8 cellular contexts compared by ENCODE assay signal in the genomic region with DNA sequence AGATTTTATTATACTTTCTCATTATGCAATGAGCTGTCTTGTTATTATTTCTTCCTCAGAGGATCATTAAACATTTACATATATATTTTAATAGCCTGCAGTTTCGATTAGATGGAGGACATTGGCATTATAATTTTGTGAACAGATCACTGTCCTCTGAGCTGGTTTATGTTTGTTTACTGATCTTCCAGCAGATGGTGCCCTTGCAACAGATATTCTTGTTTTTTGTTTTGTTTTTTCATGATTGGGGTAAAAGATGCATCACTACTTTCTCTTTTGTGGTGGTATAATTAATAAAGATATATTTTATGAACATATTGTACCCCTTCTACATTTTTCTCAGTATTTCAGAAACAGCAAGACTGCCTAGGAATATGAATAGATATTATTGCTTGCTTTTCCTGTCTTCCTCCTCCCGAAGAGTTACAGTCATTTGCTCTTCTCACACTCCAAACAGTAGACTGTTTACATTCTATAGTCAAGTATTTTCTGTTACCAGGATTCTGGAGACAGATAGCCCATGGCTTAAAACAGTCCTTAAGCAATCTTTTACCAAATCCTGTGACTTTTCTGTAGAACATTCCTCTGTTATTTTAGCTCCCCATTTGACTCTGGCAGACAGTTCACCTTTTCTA.
DNase-seq lines count a peak whose midpoint lies in the region; TF ChIP-seq lines count a peak whose summit lies in the region.

No MANE protein-coding gene starts in this region.

- H3K27me3 ChIP-seq in colonic mucosa (no peaks in the 10 kb centered on the region), H7 (ENCODE audit: control insufficient read depth, insufficient read depth, low read length) (no peaks in the 10 kb centered on the region)

- H3K36me3 ChIP-seq in colonic mucosa (no peaks in the 10 kb centered on the region), H7 (replicated peaks; ENCODE audit: control insufficient read depth, insufficient read depth, low read length) (no peaks in the 10 kb centered on the region)

- DNase-seq in SIG-M5 treated with dmso at 0.1 percent for 504 hours (lab: John Stamatoyannopoulos, UW; ENCODE audit: unreplicated experiment) (peak; percentile 23), SIG-M5 (lab: John Stamatoyannopoulos, UW) (no peak), NCI-H2227 (lab: John Stamatoyannopoulos, UW; ENCODE audit: unreplicated experiment) (peak; percentile 1), colonic mucosa (no peak), smooth muscle cell of the brain vasculature (ENCODE audit: low read depth, low spot score) (peak; percentile 1), GDM1 (lab: John Stamatoyannopoulos, UW) (no peak), H7 (no peak)
- no peak for DNase-seq in stimulated activated naive CD4-positive, alpha-beta T cell (lab: John Stamatoyannopoulos, UW)

- intact Hi-C loops in colonic mucosa (cut with DNase I), result no loop called here

- H3K27ac ChIP-seq in colonic mucosa, result no peak overlapping the region

- peak; percentile 14 for TF ChIP-seq CTCF in colonic mucosa (IDR thresholded peaks at IDR 0.05)

- no peak overlapping the region for H3K9ac ChIP-seq in colonic mucosa (ENCODE audit: low read depth in 2 of 2, low read length in 2 of 2)

- no peaks in the 10 kb centered on the region for H3K9me3 ChIP-seq in colonic mucosa

- H3K4me1 ChIP-seq in colonic mucosa, result no peaks in the 10 kb centered on the region

- H3K4me3 ChIP-seq in colonic mucosa, result no peak overlapping the region
- no peak overlapping the region for H3K4me3 ChIP-seq in H7 (ENCODE audit: insufficient read depth, low read depth, low read length)

Comparison
In these comparisons a context has a peak if more than half of its experiments do, and no peak if none do; other contexts are left out.
1. DNase-seq: peak in SIG-M5 treated with dmso at 0.1 percent for 504 hours (single experiment), NCI-H2227 (single experiment) and smooth muscle cell of the brain vasculature (single experiment); none in SIG-M5 (single experiment), colonic mucosa (single experiment), GDM1 (single experiment), H7 (single experiment) and stimulated activated naive CD4-positive, alpha-beta T cell (0 of 6).